In the genomic region with DNA sequence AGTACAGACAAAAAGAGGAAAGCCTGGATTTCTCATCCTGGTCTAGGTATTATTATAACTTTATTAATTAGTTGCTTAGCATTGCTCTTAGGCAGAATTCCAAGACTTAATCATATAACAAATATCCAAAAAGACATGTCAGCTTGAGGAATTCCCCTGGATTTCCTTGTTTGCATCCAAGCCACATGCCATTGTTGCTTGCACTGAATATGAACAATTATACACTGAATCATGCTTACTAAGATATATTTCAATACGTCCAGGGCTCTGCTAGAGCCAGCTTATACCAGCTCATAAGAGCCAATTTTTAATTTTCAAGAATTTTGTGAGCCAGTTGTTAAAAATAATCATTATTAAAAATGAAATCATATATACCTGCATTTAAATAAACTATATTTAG, we compare ENCODE assay signal across 22 cellular contexts. TPM values are rescaled to one million over a fixed set of nuclear protein-coding genes. Genes with fewer than 3 reads are reported as not detected.
DNase-seq lines count a peak whose midpoint lies in the region; ATAC-seq, FAIRE-seq and TF ChIP-seq lines count a peak whose summit lies in the region.
"Had no signal": no experiment of that assay in that cellular context is flagged by ENCODE, and none has a peak within 500 bp of the region (broad histone marks: within the 10 kb centered on the region; RNA-seq: fewer than 3 reads in every experiment).

No MANE protein-coding gene starts in this region.

- peaks cover 11% of the 10 kb centered on the region for H3K4me1 Mint-ChIP-seq in stimulated activated naive CD8-positive, alpha-beta T cell treated with anti-CD3 and anti-CD28 coated beads, Interleukin-15, amount 100 ng/mL, for 72 hours
- H3K4me1 Mint-ChIP-seq: WTC11 had no signal

- H3K9me3 ChIP-seq in RWPE2 (ENCODE audit: severe bottlenecking) (no peaks in the 10 kb centered on the region), pancreas (no peaks in the 10 kb centered on the region), right atrium auricular region (no peaks in the 10 kb centered on the region)
- H3K9me3 ChIP-seq: sigmoid colon, SK-N-SH, thyroid gland had no signal

- H3K4me3 ChIP-seq in RWPE2 (ENCODE audit: severe bottlenecking) (no peak overlapping the region), pancreas (no peak overlapping the region), right atrium auricular region (no peak overlapping the region)
- H3K4me3 ChIP-seq: sigmoid colon, thyroid gland had no signal

- intact Hi-C loops in pancreas (cut with DNase I), result no loop called here

- no peaks in the 10 kb centered on the region for H3K27me3 ChIP-seq in RWPE2 (ENCODE audit: insufficient read depth, poor library complexity, severe bottlenecking)
- no peaks in the 10 kb centered on the region for H3K27me3 ChIP-seq in pancreas
- H3K27me3 ChIP-seq in right atrium auricular region, result no peaks in the 10 kb centered on the region
- H3K27me3 ChIP-seq: sigmoid colon, thyroid gland had no signal

- H3K4me1 ChIP-seq in RWPE2 (ENCODE audit: insufficient read depth, poor library complexity, severe bottlenecking) (no peaks in the 10 kb centered on the region), pancreas (peaks cover 0 to 20% (median 6%) of the 10 kb centered on the region in 3 donors), right atrium auricular region (no peaks in the 10 kb centered on the region)
- H3K4me1 ChIP-seq: sigmoid colon, thyroid gland had no signal

- DNase-seq in EL (peak; percentile 40), RWPE2 (ENCODE audit: low spot score) (no peak), pancreas (no peak), substantia nigra (lab: John Stamatoyannopoulos, UW) (no peak), amygdala (lab: John Stamatoyannopoulos, UW) (no peak), right atrium auricular region (ENCODE audit: low spot score) (no peak)
- no peak for DNase-seq in stimulated activated naive CD8-positive, alpha-beta T cell treated with anti-CD3 and anti-CD28 coated beads, Interleukin-15, amount 100 ng/mL, for 72 hours
- DNase-seq: activated CD4-positive, alpha-beta memory T cell treated with anti-CD3 and anti-CD28 coated beads, Interleukin-2, amount 10 ng/mL, durations not matched to agents 7 days and 5 days; anterior cingulate cortex; CD8-positive, alpha-beta T cell; left ventricle myocardium superior; NCI-H1436 treated with DMSO at 0.1 percent for 48 hours; NCI-H2171 treated with DMSO at 0.1 percent for 48 hours; sigmoid colon; SK-N-SH; stimulated activated naive B cell treated with anti-CD40 and anti-IgM and Interleukin-4, amounts not matched to agents 10 μg/mL and 1 μg/mL and 100 μg/mL, for 72 hours; thyroid gland had no signal

- H3K9me3 Mint-ChIP-seq in stimulated activated naive CD8-positive, alpha-beta T cell treated with anti-CD3 and anti-CD28 coated beads, Interleukin-15, amount 100 ng/mL, for 72 hours, result peaks cover 5 to 7% of the 10 kb centered on the region in 2 donors

- TF ChIP-seq CTCF in RWPE2 (IDR thresholded peaks at IDR 0.05; ENCODE audit: poor library complexity, severe bottlenecking), result no peak
- TF ChIP-seq CTCF in pancreas (IDR thresholded peaks at IDR 0.05), result no peak
- no peak for TF ChIP-seq CTCF in right atrium auricular region (IDR thresholded peaks at IDR 0.05)

- ATAC-seq in RWPE2 (ENCODE audit: low read depth) (peak; percentile 70), esophagus mucosa (peak; percentile 87), pancreas (peak in 3 of 4 donors; percentile 46 to 75 (median 73))
- no peak for ATAC-seq in stimulated activated naive CD8-positive, alpha-beta T cell treated with anti-CD3 and anti-CD28 coated beads, Interleukin-15, amount 100 ng/mL, for 72 hours
- ATAC-seq: CD8-positive, alpha-beta T cell; left ventricle myocardium superior; Panc1; stimulated activated naive B cell treated with anti-CD40 and anti-IgM and Interleukin-4, amounts not matched to agents 10 μg/mL and 1 μg/mL and 100 μg/mL, for 72 hours; WTC11 had no signal

- H3K4me3 Mint-ChIP-seq in stimulated activated naive CD8-positive, alpha-beta T cell treated with anti-CD3 and anti-CD28 coated beads, Interleukin-15, amount 100 ng/mL, for 72 hours, result no peak overlapping the region
- H3K4me3 Mint-ChIP-seq: activated CD4-positive, alpha-beta memory T cell treated with anti-CD3 and anti-CD28 coated beads, Interleukin-2, amount 10 ng/mL, durations not matched to agents 7 days and 5 days; CD8-positive, alpha-beta T cell; stimulated activated naive B cell treated with anti-CD40 and anti-IgM and Interleukin-4, amounts not matched to agents 10 μg/mL and 1 μg/mL and 100 μg/mL, for 72 hours; WTC11 had no signal

- H3K36me3 ChIP-seq in RWPE2 (ENCODE audit: low read depth) (no peaks in the 10 kb centered on the region), pancreas (no peaks in the 10 kb centered on the region), right atrium auricular region (no peaks in the 10 kb centered on the region)
- H3K36me3 ChIP-seq: sigmoid colon, thyroid gland had no signal

- FAIRE-seq in pancreas (lab: Jason Lieb, UNC), result no peak
- FAIRE-seq: colon had no signal

- no peak overlapping the region for H3K27ac ChIP-seq in RWPE2 (ENCODE audit: poor library complexity, severe bottlenecking)
- H3K27ac ChIP-seq in pancreas, result peak overlapping the region in 2 of 4 donors; percentile 29 to 44
- H3K27ac ChIP-seq in substantia nigra (ENCODE audit: low read depth, low read length, poor library complexity, severe bottlenecking), result no peak overlapping the region
- H3K27ac ChIP-seq in right atrium auricular region, result no peak overlapping the region
- H3K27ac ChIP-seq: sigmoid colon, thyroid gland had no signal

- WGBS in pancreas, 2 donors, result 29 to 50% methylated on average over 1 of the region's 1 CpG

- no peaks in the 10 kb centered on the region for H3K27me3 Mint-ChIP-seq in stimulated activated naive CD8-positive, alpha-beta T cell treated with anti-CD3 and anti-CD28 coated beads, Interleukin-15, amount 100 ng/mL, for 72 hours
- H3K27me3 Mint-ChIP-seq: stimulated activated naive B cell treated with anti-CD40 and anti-IgM and Interleukin-4, amounts not matched to agents 10 μg/mL and 1 μg/mL and 100 μg/mL, for 72 hours had no signal

- H3K27ac Mint-ChIP-seq in stimulated activated naive CD8-positive, alpha-beta T cell treated with anti-CD3 and anti-CD28 coated beads, Interleukin-15, amount 100 ng/mL, for 72 hours, result no peak overlapping the region
- H3K27ac Mint-ChIP-seq: activated CD4-positive, alpha-beta memory T cell treated with anti-CD3 and anti-CD28 coated beads, Interleukin-2, amount 10 ng/mL, durations not matched to agents 7 days and 5 days; CD8-positive, alpha-beta T cell; stimulated activated naive B cell treated with anti-CD40 and anti-IgM and Interleukin-4, amounts not matched to agents 10 μg/mL and 1 μg/mL and 100 μg/mL, for 72 hours; WTC11 had no signal

RNA-seq across cellular contexts. Expression of gene TLR10, which starts 5.5 kb away (rescaled TPM):
- total RNA-seq in esophagus mucosa (0.40 TPM), pancreas (1 to 10 TPM in 1 of 6 donors, under 1 TPM in 4, not detected in 1; 0.04 to 1.2 (median 0.20) TPM), right atrium auricular region (under 1 TPM in 1 of 2 donors, not detected in 1; 0.08 TPM)
- polyA plus RNA-seq in pancreas, result under 1 TPM; 0.08 to 0.12 TPM
- total RNA-seq: glomerular endothelial cell, left ventricle myocardium superior, WTC11 had no signal
- polyA plus RNA-seq: SK-N-SH had no signal

RNA-seq across cellular contexts. Expression of gene TLR1, which starts 16.3 kb away (rescaled TPM):
- total RNA-seq in esophagus mucosa, result 2.7 TPM
- 10 to 100 TPM in 2 of 6 donors, 1 to 10 TPM in 4; 3.7 to 25.3 (median 7.4) TPM for total RNA-seq in pancreas
- polyA plus RNA-seq in pancreas, result 1 to 10 TPM; 1.3 to 1.4 TPM
- 1 to 10 TPM; 3.6 to 8.9 TPM for total RNA-seq in right atrium auricular region
- polyA plus RNA-seq: SK-N-SH had no signal
